1 cellular context compared by ENCODE assay signal in the genomic region with DNA sequence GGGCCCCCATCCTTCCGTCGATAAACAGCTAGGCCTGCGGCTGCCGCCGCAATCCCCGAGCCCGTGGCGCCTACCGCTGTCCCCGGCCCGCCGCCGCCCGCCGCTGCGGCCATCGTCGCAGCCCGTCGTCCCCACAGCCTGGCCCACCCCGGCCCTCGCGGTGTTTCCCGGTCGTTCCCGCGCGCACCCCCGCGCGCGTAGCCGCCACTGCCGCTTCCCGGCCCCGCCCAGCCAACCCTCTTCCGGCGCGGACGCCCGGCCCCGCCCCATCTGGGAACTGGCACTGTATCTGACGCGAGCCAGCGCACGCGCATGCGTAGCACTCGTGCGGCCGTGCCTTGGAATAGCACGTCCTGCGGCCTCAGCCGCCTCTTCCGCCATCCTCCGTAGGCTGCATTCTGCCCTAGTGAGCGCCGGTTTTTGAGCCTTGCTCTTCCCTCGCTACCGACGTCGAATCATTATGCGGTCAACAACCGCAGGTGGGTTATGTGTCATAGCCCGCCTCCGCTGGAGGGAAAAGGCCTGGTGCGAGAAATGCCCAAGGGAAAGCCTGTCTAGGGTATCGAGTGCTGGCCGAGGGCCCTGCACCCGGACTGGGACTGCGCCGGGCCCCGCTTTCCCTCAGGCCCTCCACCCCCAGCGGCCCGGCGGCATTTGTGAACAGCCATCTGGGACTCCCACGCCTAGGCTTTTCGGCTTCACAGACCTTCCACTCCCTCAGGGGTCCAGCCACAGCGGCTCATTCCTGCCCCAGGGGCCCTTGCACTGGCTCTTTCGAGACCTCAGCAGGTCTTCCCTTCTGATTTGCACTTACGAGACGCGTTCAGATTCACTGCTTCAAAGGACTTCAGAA.
TF ChIP-seq lines count a peak whose summit lies in the region.

Gene SMARCC1, minus strand, starts transcription at position 209 of the 853 bp plus-strand sequence. Its CDS starts 96 bp downstream, at position 113.

TF ChIP-seq in HCT116, 20 proteins besides CTCF, POLR2A, EP300 and RAD21 (continued from another document):
- TF ChIP-seq, protein P1, sequence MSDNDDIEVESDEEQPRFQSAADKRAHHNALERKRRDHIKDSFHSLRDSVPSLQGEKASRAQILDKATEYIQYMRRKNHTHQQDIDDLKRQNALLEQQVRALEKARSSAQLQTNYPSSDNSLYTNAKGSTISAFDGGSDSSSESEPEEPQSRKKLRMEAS (IDR thresholded peaks at IDR 0.05) = peak; percentile 62
- no peak; the same call in 1 of the 2 replicates for TF ChIP-seq ELF1 (IDR thresholded peaks at IDR 0.05; ENCODE audit: borderline replicate concordance, low read depth)
- peak; percentile 49 for TF ChIP-seq SP1 (IDR thresholded peaks at IDR 0.05; ENCODE audit: low read depth)
- TF ChIP-seq ZFX (IDR thresholded peaks at IDR 0.05) = peak; percentile 93
- peak; percentile 54 for TF ChIP-seq YY1 (IDR thresholded peaks at IDR 0.05; ENCODE audit: extremely low read depth, insufficient replicate concordance, low read depth, low read length)
- peak; percentile 75 for TF ChIP-seq TCF7L2 (IDR thresholded peaks at IDR 0.05; ENCODE audit: borderline replicate concordance, extremely low read depth, insufficient read depth, insufficient read length)
- TF ChIP-seq SRF (IDR thresholded peaks at IDR 0.05; ENCODE audit: low read depth) = no peak
- TF ChIP-seq EGR1 (IDR thresholded peaks at IDR 0.05; ENCODE audit: low read depth) = peak; percentile 61
- no peak for TF ChIP-seq JUND (IDR thresholded peaks at IDR 0.05)
- no peak for TF ChIP-seq CEBPB (IDR thresholded peaks at IDR 0.05; ENCODE audit: low read depth)
- peak; percentile 84 for TF ChIP-seq SIN3A (IDR thresholded peaks at IDR 0.05; ENCODE audit: low read depth)
- TF ChIP-seq REST (IDR thresholded peaks at IDR 0.05; ENCODE audit: low read depth) = no peak
TF ChIP-seq in HCT116: peak in this region for 9.
